ENCODE assay signal across 9 cellular contexts in genomic region chr11:34192481-34193401, GRCh38.
DNase-seq lines count a peak whose midpoint lies in the region; ATAC-seq and TF ChIP-seq lines count a peak whose summit lies in the region.
"Had no signal": no experiment of that assay in that cellular context is flagged by ENCODE, and none has a peak within 500 bp of the region (broad histone marks: within the 10 kb centered on the region; RNA-seq: fewer than 3 reads in every experiment).

No MANE protein-coding gene starts in this region.

- H3K36me3 ChIP-seq in endodermal cell (ENCODE audit: control insufficient read depth, insufficient read depth, low read length) (peaks cover 20% of the 10 kb centered on the region), ovary (no peaks in the 10 kb centered on the region)
- H3K36me3 ChIP-seq: BLaER1 had no signal

- no peak for TF ChIP-seq EP300 in ovary (IDR thresholded peaks at IDR 0.05)

- no peaks in the 10 kb centered on the region for H3K9me3 Mint-ChIP-seq in endodermal cell

- no peak for TF ChIP-seq POLR2A in ovary (IDR thresholded peaks at IDR 0.05)

- peak overlapping the region; percentile 70 for H3K27ac ChIP-seq in endodermal cell (ENCODE audit: low read depth, low read length)
- peak overlapping the region in 1 of 2 donors; percentile 3 for H3K27ac ChIP-seq in ovary
- H3K27ac ChIP-seq: BLaER1 had no signal

- intact Hi-C loops in ovary (cut with DNase I) = no loop called here

- H3K9ac ChIP-seq in endodermal cell (ENCODE audit: extremely low read depth, low read length, poor library complexity, severe bottlenecking) = no peak overlapping the region
- H3K9ac ChIP-seq: BLaER1 had no signal

- TF ChIP-seq CTCF in endodermal cell (conservative IDR thresholded peaks at IDR 0.05) (no peak), ovary (IDR thresholded peaks at IDR 0.05) (no peak)

- peaks cover 16% of the 10 kb centered on the region for H3K4me1 Mint-ChIP-seq in endodermal cell

- DNase-seq in NCI-H2107 treated with DMSO at 0.1 percent for 48 hours (lab: John Stamatoyannopoulos, UW; ENCODE audit: unreplicated experiment) (peak; percentile 34), NCI-H2107 (lab: John Stamatoyannopoulos, UW) (no peak), OCI-M1 (lab: John Stamatoyannopoulos, UW) (peak; percentile 28), endodermal cell (no peak), ovary (peak; percentile 48 to 68 (median 52))

- ATAC-seq in HG02759 (IDR thresholded peaks at IDR 0.05; ENCODE audit: unreplicated experiment) (no peak), HG02588 (IDR thresholded peaks at IDR 0.05; ENCODE audit: unreplicated experiment) (no peak), HG02571 (IDR thresholded peaks at IDR 0.05; ENCODE audit: unreplicated experiment) (no peak)

- H3K9me3 ChIP-seq in endodermal cell (ENCODE audit: control insufficient read depth, low read length) (no peaks in the 10 kb centered on the region), ovary (no peaks in the 10 kb centered on the region)
- H3K9me3 ChIP-seq: BLaER1 had no signal

- H3K27me3 Mint-ChIP-seq in endodermal cell (ENCODE audit: insufficient read depth) = peaks cover 2% of the 10 kb centered on the region

- H3K27me3 ChIP-seq in endodermal cell (ENCODE audit: control insufficient read depth, insufficient read depth, low read length, poor library complexity, severe bottlenecking) (no peaks in the 10 kb centered on the region), ovary (no peaks in the 10 kb centered on the region)
- H3K27me3 ChIP-seq: BLaER1 had no signal

- H3K4me1 ChIP-seq in endodermal cell (ENCODE audit: control insufficient read depth, insufficient read depth, low read length) (peaks cover 4% of the 10 kb centered on the region), ovary (ENCODE audit: insufficient read depth) (peaks cover 2% of the 10 kb centered on the region)

- H3K36me3 Mint-ChIP-seq in endodermal cell (ENCODE audit: low read depth) = peaks cover 7% of the 10 kb centered on the region

- 79 to 87% methylated on average over 8 to 13 of the region's 14 CpGs for WGBS in endodermal cell (ENCODE audit: insufficient coverage in 1 of 2, insufficient read length in 1 of 2), 2 experiments
- WGBS in ovary, 3 donors = 36 to 40% (median 38%) methylated on average over 13 to 14 of the region's 14 CpGs

- H3K4me3 Mint-ChIP-seq in endodermal cell = no peak overlapping the region

- H3K4me3 ChIP-seq in endodermal cell (ENCODE audit: low read length) = no peak overlapping the region
- H3K4me3 ChIP-seq in ovary = no peak overlapping the region
- H3K4me3 ChIP-seq: BLaER1 had no signal

- H3K27ac Mint-ChIP-seq in endodermal cell = no peak overlapping the region

Comparison
In these comparisons a context has a peak if more than half of its experiments do, and no peak if none do; other contexts are left out.
1. DNase-seq: peak in NCI-H2107 treated with DMSO at 0.1 percent for 48 hours (single experiment), OCI-M1 (single experiment) and ovary (5 of 5); none in NCI-H2107 (single experiment) and endodermal cell (single experiment).